In the genomic region with DNA sequence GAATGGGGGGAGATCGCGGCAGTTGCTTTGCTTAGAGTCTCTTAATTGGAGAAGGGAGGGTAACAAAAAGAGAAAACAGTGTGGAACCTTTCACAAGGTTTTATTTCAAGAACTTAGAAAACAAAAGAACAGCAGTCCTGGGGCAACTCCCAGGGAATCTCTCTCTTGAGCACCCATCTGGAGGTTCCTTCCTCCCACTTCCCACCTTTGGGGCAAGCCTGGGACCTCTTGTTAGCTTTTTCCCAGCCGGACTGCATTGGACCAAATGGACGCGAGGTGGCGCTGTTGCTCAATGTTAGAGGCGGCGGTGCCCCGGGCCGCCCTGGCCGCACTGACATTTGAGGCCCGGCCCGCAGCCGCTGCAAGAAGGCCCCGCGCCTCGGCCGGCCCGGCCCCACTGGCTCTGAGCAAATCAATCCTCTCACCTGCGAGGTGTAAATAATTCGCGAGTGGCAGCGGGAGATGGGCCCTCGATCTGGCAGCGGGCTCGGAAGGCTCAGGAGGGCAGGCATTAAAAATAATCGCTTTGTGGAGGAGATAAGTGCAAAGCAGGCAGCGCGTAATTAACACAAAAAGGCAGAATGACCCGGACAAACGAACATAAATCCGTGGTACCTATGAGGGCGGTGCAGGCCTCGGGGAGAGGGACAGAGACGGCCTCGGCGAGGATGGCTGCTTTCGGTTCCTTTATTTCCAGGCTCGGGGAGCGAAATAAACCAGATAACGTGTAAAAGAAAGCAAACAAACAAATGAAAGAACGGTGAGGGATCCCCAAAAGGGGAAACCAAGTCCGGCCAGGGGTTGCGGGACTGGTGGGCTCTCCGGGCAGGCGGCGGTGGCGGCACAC, we compare ENCODE assay signal across 7 cellular contexts. TPM values are rescaled to one million over a fixed set of nuclear protein-coding genes. Genes with fewer than 3 reads are reported as not detected.
DNase-seq lines count a peak whose midpoint lies in the region; ATAC-seq and TF ChIP-seq lines count a peak whose summit lies in the region.

No MANE protein-coding gene starts in this region.

- H3K36me3 ChIP-seq in duodenal mucosa (ENCODE audit: control insufficient read depth in 1 of 2, insufficient read depth in 2 of 2, low read length in 2 of 2) (no peaks in the 10 kb centered on the region), mesendoderm (ENCODE audit: control insufficient read depth, insufficient read depth, low read length) (no peaks in the 10 kb centered on the region)

- CTCF ChIA-PET in activated CD8-positive, alpha-beta T cell treated with anti-CD3 and anti-CD28 coated beads for 36 hours (lab: Charles Lee), result interaction anchor here (0.6 to 6.5 kb wide), 37 partner anchors 9 to 209 kb away, joined by 3 to 94 read pairs (median 5); a partner anchor contains a TSS

- H2AK5ac ChIP-seq in mesendoderm (ENCODE audit: low read length), result no peak overlapping the region

- H3K79me1 ChIP-seq in mesendoderm (ENCODE audit: low read length), result no peaks in the 10 kb centered on the region

- DNase-seq in GM10266 (ENCODE audit: extremely low spot score), result peak; percentile 90
- DNase-seq in NCI-H460 (ENCODE audit: extremely low read depth, low read depth), result peak; percentile 83
- DNase-seq in activated CD8-positive, alpha-beta T cell treated with anti-CD3 and anti-CD28 coated beads for 36 hours, result peak; percentile 90
- peak; percentile 86 for DNase-seq in mesendoderm
- DNase-seq in stimulated activated CD8-positive, alpha-beta memory T cell treated with anti-CD3 and anti-CD28 coated beads, Interleukin-12 subunit alpha, Interleukin-12 subunit beta, amount 100 ng/mL, for 24 hours (ENCODE audit: extremely low read depth), result peak; percentile 62

- no peak overlapping the region for H3K4me2 ChIP-seq in mesendoderm (ENCODE audit: low read length)

- no peaks in the 10 kb centered on the region for H3K9me3 ChIP-seq in duodenal mucosa (ENCODE audit: control insufficient read depth in 1 of 2, low read length in 2 of 2)

- H2BK15ac ChIP-seq in mesendoderm (replicated peaks; ENCODE audit: low read depth), result no peak overlapping the region

- no peak overlapping the region for H3K18ac ChIP-seq in mesendoderm (ENCODE audit: low read length)

- no peak overlapping the region for H3K56ac ChIP-seq in mesendoderm (ENCODE audit: low read length)

- no peak overlapping the region for H4K8ac ChIP-seq in mesendoderm (ENCODE audit: low read depth, low read length)

- no peak overlapping the region for H3K4ac ChIP-seq in mesendoderm (ENCODE audit: low read depth, low read length)

- POLR2A ChIA-PET in activated CD8-positive, alpha-beta T cell treated with anti-CD3 and anti-CD28 coated beads for 36 hours (lab: Charles Lee), result interaction anchor here (1.0 to 1.1 kb wide), 2 partner anchors 19 to 24 kb away, joined by 3 read pairs; no protein-coding TSS in a partner anchor

- H3K4me3 Mint-ChIP-seq in activated CD8-positive, alpha-beta T cell treated with anti-CD3 and anti-CD28 coated beads for 36 hours, result peak overlapping the region; percentile 41

- H3K9ac ChIP-seq in duodenal mucosa (ENCODE audit: low read depth in 1 of 2, low read length in 2 of 2), result peak overlapping the region; percentile 4 to 48
- H3K9ac ChIP-seq in mesendoderm (ENCODE audit: low read length), result no peak overlapping the region

- H3K4me1 ChIP-seq in duodenal mucosa (ENCODE audit: control insufficient read depth in 1 of 2, insufficient read depth in 2 of 2, low read length in 2 of 2), result peaks cover 9 to 13% of the 10 kb centered on the region in 2 donors
- H3K4me1 ChIP-seq in mesendoderm (ENCODE audit: control insufficient read depth, low read depth, low read length), result no peaks in the 10 kb centered on the region

- H3K36me3 Mint-ChIP-seq in activated CD8-positive, alpha-beta T cell treated with anti-CD3 and anti-CD28 coated beads for 36 hours (ENCODE audit: low read depth), result no peaks in the 10 kb centered on the region

- peak overlapping the region; percentile 33 to 57 for H3K4me3 ChIP-seq in duodenal mucosa (ENCODE audit: low read depth in 1 of 2, low read length in 2 of 2)
- no peak overlapping the region for H3K4me3 ChIP-seq in mesendoderm (ENCODE audit: low read length)

- H3K27ac ChIP-seq in duodenal mucosa (ENCODE audit: low read depth, low read length) (no peak overlapping the region), mesendoderm (ENCODE audit: low read depth, low read length) (no peak overlapping the region)

- peaks cover 20% of the 10 kb centered on the region for H3K4me1 Mint-ChIP-seq in activated CD8-positive, alpha-beta T cell treated with anti-CD3 and anti-CD28 coated beads for 36 hours (ENCODE audit: low read depth)

- H3K27me3 Mint-ChIP-seq in activated CD8-positive, alpha-beta T cell treated with anti-CD3 and anti-CD28 coated beads for 36 hours, result peaks cover 84% of the 10 kb centered on the region

- intact Hi-C loops in activated CD8-positive, alpha-beta T cell treated with anti-CD3 and anti-CD28 coated beads for 36 hours (cut with micrococcal nuclease), result loop anchor here (2.0 to 5.0 kb wide), 2 partner anchors 186 to 201 kb away; no protein-coding TSS in a partner anchor

- no peak overlapping the region for H3K23ac ChIP-seq in mesendoderm (ENCODE audit: low read length)

- H3K79me2 ChIP-seq in mesendoderm (ENCODE audit: control insufficient read depth, insufficient read depth, low read length), result no peaks in the 10 kb centered on the region

- H2BK5ac ChIP-seq in mesendoderm (ENCODE audit: low read length), result no peak overlapping the region

- H3K27ac Mint-ChIP-seq in activated CD8-positive, alpha-beta T cell treated with anti-CD3 and anti-CD28 coated beads for 36 hours, result no peak overlapping the region

- H4K5ac ChIP-seq in mesendoderm (ENCODE audit: low read length), result no peak overlapping the region

- no peaks in the 10 kb centered on the region for H3K9me3 Mint-ChIP-seq in activated CD8-positive, alpha-beta T cell treated with anti-CD3 and anti-CD28 coated beads for 36 hours

- H3K27me3 ChIP-seq in duodenal mucosa (ENCODE audit: control insufficient read depth in 1 of 2, insufficient read depth in 2 of 2, low read length in 2 of 2) (peaks cover 89 to 93% of the 10 kb centered on the region in 2 donors), mesendoderm (ENCODE audit: insufficient read depth, low read length, poor library complexity) (peaks cover 95% of the 10 kb centered on the region)

- TF ChIP-seq CTCF in GM10266 (IDR thresholded peaks at IDR 0.05; ENCODE audit: control insufficient read depth, insufficient read depth, low read depth, missing control alignments), result peak; percentile 95
- peak; percentile 94 for TF ChIP-seq CTCF in activated CD8-positive, alpha-beta T cell treated with anti-CD3 and anti-CD28 coated beads for 36 hours (IDR thresholded peaks at IDR 0.05)

- peak; percentile 78 for ATAC-seq in HG02798 (IDR thresholded peaks at IDR 0.05; ENCODE audit: poor library complexity, unreplicated experiment)
- peak; percentile 83 for ATAC-seq in activated CD8-positive, alpha-beta T cell treated with anti-CD3 and anti-CD28 coated beads for 36 hours

- WGBS in mesendoderm (ENCODE audit: extremely low coverage, insufficient coverage, low lambda C conversion rate), result no CpG with 5 or more reads among the region's 48 CpGs

- H2BK120ac ChIP-seq in mesendoderm (ENCODE audit: low read depth, low read length), result no peak overlapping the region

RNA-seq across cellular contexts. Expression of a gene that starts 2.7 kb away (rescaled TPM):
- total RNA-seq in NCI-H460 (2014; rRNA removed; shearing (Covaris generic)), result 1.3 and 1.7 TPM in 2 replicates
- polyA plus RNA-seq in NCI-H460 (2014; cell fraction: nucleus; rRNA removed), result 0.11 and 1.5 TPM in 2 replicates
- total RNA-seq in activated CD8-positive, alpha-beta T cell treated with anti-CD3 and anti-CD28 coated beads for 36 hours, result not detected
- not detected for polyA plus RNA-seq in mesendoderm (2013, experiment 1 of 2)
- not detected for polyA plus RNA-seq in mesendoderm (2013, experiment 2 of 2)

RNA-seq across cellular contexts. Expression of a gene that starts 6.1 kb away (rescaled TPM):
- total RNA-seq in NCI-H460 (2014; rRNA removed; shearing (Covaris generic)), result 3.7 and 3.8 TPM in 2 replicates
- 5.1 and 10.1 TPM in 2 replicates for polyA plus RNA-seq in NCI-H460 (2014; cell fraction: nucleus; rRNA removed)
- not detected for total RNA-seq in activated CD8-positive, alpha-beta T cell treated with anti-CD3 and anti-CD28 coated beads for 36 hours
- polyA plus RNA-seq in mesendoderm (2013, experiment 1 of 2), result not detected
- polyA plus RNA-seq in mesendoderm (2013, experiment 2 of 2), result not detected

RNA-seq across cellular contexts. Expression of a gene that starts 21.1 kb away (rescaled TPM):
- total RNA-seq in NCI-H460 (2014; rRNA removed; shearing (Covaris generic)), result 0.59 TPM in 1 of 2 replicates, not detected in the other
- polyA plus RNA-seq in NCI-H460 (2014; cell fraction: nucleus; rRNA removed), result 0.95 TPM in 1 of 2 replicates, not detected in the other
- total RNA-seq in activated CD8-positive, alpha-beta T cell treated with anti-CD3 and anti-CD28 coated beads for 36 hours, result not detected
- polyA plus RNA-seq in mesendoderm (2013, experiment 1 of 2), result not detected
- polyA plus RNA-seq in mesendoderm (2013, experiment 2 of 2), result not detected

RNA-seq across cellular contexts. Expression of a gene that starts 22.2 kb away (rescaled TPM):
- total RNA-seq in NCI-H460 (2014; rRNA removed; shearing (Covaris generic)), result 0.89 and 1.4 TPM in 2 replicates
- polyA plus RNA-seq in NCI-H460 (2014; cell fraction: nucleus; rRNA removed), result 0.23 and 0.75 TPM in 2 replicates
- total RNA-seq in activated CD8-positive, alpha-beta T cell treated with anti-CD3 and anti-CD28 coated beads for 36 hours, result not detected
- 0.01 TPM for polyA plus RNA-seq in mesendoderm (2013, experiment 1 of 2)
- polyA plus RNA-seq in mesendoderm (2013, experiment 2 of 2), result 0.04 TPM

RNA-seq across cellular contexts. Expression of a gene that starts 26.8 kb away (rescaled TPM):
- 0.07 and 0.20 TPM in 2 replicates for total RNA-seq in NCI-H460 (2014; rRNA removed; shearing (Covaris generic))
- polyA plus RNA-seq in NCI-H460 (2014; cell fraction: nucleus; rRNA removed), result 0.26 TPM in 1 of 2 replicates, not detected in the other
- total RNA-seq in activated CD8-positive, alpha-beta T cell treated with anti-CD3 and anti-CD28 coated beads for 36 hours, result not detected
- polyA plus RNA-seq in mesendoderm (2013, experiment 1 of 2), result not detected
- polyA plus RNA-seq in mesendoderm (2013, experiment 2 of 2), result not detected
